Comparison of ENCODE assay signal across 8 cellular contexts in the genomic region with DNA sequence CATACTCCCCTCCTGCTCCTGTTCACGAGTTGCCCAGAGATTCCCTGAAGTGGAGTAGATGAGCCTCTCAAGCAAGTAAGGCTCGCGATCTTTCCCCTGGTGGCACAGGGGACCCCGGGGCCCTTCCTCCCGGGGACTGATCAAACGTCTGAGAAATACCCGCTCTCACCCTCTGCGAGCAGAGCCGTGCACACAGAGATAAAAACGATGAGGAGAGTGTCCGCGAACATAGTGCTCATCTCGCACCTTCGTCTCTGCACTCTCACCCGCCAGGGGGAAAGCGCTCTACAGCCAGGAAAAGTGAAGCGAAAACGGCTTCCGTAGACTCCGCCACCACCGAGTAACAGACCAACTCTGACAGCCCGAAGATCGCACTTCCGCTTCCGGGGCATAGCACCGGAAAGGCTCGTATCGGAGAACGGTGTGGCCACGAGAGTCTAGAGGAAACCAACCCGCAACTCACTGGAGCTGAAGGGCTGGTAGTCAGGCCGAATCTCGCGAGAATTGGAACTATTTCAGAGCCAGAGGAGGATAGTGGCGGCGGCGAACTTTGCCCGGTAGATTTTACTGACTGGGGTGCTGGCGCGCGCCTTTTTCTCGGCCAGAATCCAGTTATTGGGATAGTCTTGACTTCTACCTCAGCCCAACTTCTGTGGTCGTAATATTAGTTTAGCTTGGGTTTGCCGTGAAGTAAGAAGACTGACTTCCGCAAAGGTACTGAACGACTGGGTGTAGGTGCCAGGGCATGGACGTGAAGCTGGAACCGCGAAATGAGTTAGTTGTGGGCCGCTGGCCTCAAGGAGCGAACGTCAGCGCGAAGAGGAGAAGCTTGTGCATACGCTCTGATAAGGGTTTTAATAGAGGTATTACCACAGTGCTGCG. TPM values are rescaled to one million over a fixed set of nuclear protein-coding genes. Genes with fewer than 3 reads are reported as not detected.
DNase-seq lines count a peak whose midpoint lies in the region; ATAC-seq and TF ChIP-seq lines count a peak whose summit lies in the region.

A gene with protein sequence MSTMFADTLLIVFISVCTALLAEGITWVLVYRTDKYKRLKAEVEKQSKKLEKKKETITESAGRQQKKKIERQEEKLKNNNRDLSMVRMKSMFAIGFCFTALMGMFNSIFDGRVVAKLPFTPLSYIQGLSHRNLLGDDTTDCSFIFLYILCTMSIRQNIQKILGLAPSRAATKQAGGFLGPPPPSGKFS (minus strand): TSS at position 356 of the 882 bp plus-strand sequence. CDS start 117 bp downstream, at position 239.

- peaks cover 52% of the 10 kb centered on the region for H3K36me3 Mint-ChIP-seq in activated T-helper 2 cell treated with anti-CD3 and anti-CD28 coated beads, Interferon-gamma antibody, Interleukin-2, Interleukin-4, amounts not matched to agents 10 μg/mL and 5 μg/mL and 100 μg/mL, durations not matched to agents 14 hours and 24 hours and 36 hours (ENCODE audit: low read depth)
- peaks cover 19 to 45% (median 25%) of the 10 kb centered on the region in 3 donors for H3K36me3 Mint-ChIP-seq in naive thymus-derived CD8-positive, alpha-beta T cell

- peak; percentile 97 for ATAC-seq in RWPE2 (ENCODE audit: low read depth)
- peak; percentile 96 to 97 for ATAC-seq in naive thymus-derived CD8-positive, alpha-beta T cell

- POLR2A ChIA-PET in naive thymus-derived CD8-positive, alpha-beta T cell (lab: Charles Lee) = interaction anchor here (0.6 to 3.2 kb wide), 12 partner anchors 9 to 171 kb away, joined by 3 to 32 read pairs (median 7); a partner anchor contains a TSS

- intact Hi-C loops in activated T-helper 2 cell treated with anti-CD3 and anti-CD28 coated beads, Interferon-gamma antibody, Interleukin-2, Interleukin-4, amounts not matched to agents 10 μg/mL and 5 μg/mL and 100 μg/mL, durations not matched to agents 14 hours and 24 hours and 36 hours (cut with micrococcal nuclease) = loop anchor here (1.0 to 2.0 kb wide), 7 partner anchors 59 to 170 kb away; a partner anchor contains a TSS

- peaks cover 15% of the 10 kb centered on the region for H3K4me1 ChIP-seq in RWPE2 (ENCODE audit: insufficient read depth, poor library complexity, severe bottlenecking)

- TF ChIP-seq CTCF in LNCaP clone FGC (IDR thresholded peaks at IDR 0.05; ENCODE audit: control insufficient read depth, extremely low read depth, insufficient read depth) (0 out of 2 replicates have a peak, but pooled peaks have one; percentile 10), RWPE2 (IDR thresholded peaks at IDR 0.05; ENCODE audit: poor library complexity, severe bottlenecking) (no peak), fibroblast of mammary gland (conservative IDR thresholded peaks at IDR 0.05; ENCODE audit: control insufficient read depth, insufficient read depth, low read depth, low read length) (peak; percentile 33)

- no peaks in the 10 kb centered on the region for H3K9me3 Mint-ChIP-seq in activated T-helper 2 cell treated with anti-CD3 and anti-CD28 coated beads, Interferon-gamma antibody, Interleukin-2, Interleukin-4, amounts not matched to agents 10 μg/mL and 5 μg/mL and 100 μg/mL, durations not matched to agents 14 hours and 24 hours and 36 hours
- H3K9me3 Mint-ChIP-seq in naive thymus-derived CD8-positive, alpha-beta T cell = peaks cover 0 to 3% (median 0%) of the 10 kb centered on the region in 9 donors

- peak within 1 kb of the TSS; percentile 79 for H3K27ac ChIP-seq in RWPE2 (ENCODE audit: poor library complexity, severe bottlenecking)

- peaks cover 38% of the 10 kb centered on the region for H3K4me1 Mint-ChIP-seq in activated T-helper 2 cell treated with anti-CD3 and anti-CD28 coated beads, Interferon-gamma antibody, Interleukin-2, Interleukin-4, amounts not matched to agents 10 μg/mL and 5 μg/mL and 100 μg/mL, durations not matched to agents 14 hours and 24 hours and 36 hours (ENCODE audit: low read depth)
- H3K4me1 Mint-ChIP-seq in naive thymus-derived CD8-positive, alpha-beta T cell = peaks cover 37 to 73% (median 67%) of the 10 kb centered on the region in 4 donors

- DNase-seq in ELF-1 (ENCODE audit: low read depth, low spot score) (peak; percentile 98), GOT3 (lab: John Stamatoyannopoulos, UW) (peak; percentile 77), LNCaP clone FGC (ENCODE audit: low read depth) (peak; percentile 97), RWPE2 (ENCODE audit: low spot score) (peak; percentile 97), fibroblast of mammary gland (ENCODE audit: low read depth) (peak; percentile 98)
- DNase-seq in activated T-helper 2 cell treated with anti-CD3 and anti-CD28 coated beads, Interferon-gamma antibody, Interleukin-2, Interleukin-4, amounts not matched to agents 10 μg/mL and 5 μg/mL and 100 μg/mL, durations not matched to agents 14 hours and 24 hours and 36 hours (ENCODE audit: low spot score) = peak; percentile 95
- peak; percentile 80 to 98 (median 93) for DNase-seq in naive thymus-derived CD8-positive, alpha-beta T cell
- peak; percentile 82 to 94 (median 92) for DNase-seq in stimulated activated naive CD4-positive, alpha-beta T cell (lab: John Stamatoyannopoulos, UW)

- no peaks in the 10 kb centered on the region for H3K27me3 ChIP-seq in RWPE2 (ENCODE audit: insufficient read depth, poor library complexity, severe bottlenecking)

- H3K27ac Mint-ChIP-seq in activated T-helper 2 cell treated with anti-CD3 and anti-CD28 coated beads, Interferon-gamma antibody, Interleukin-2, Interleukin-4, amounts not matched to agents 10 μg/mL and 5 μg/mL and 100 μg/mL, durations not matched to agents 14 hours and 24 hours and 36 hours = peak within 1 kb of the TSS; percentile 96
- peak within 1 kb of the TSS; percentile 95 to 99 (median 98) for H3K27ac Mint-ChIP-seq in naive thymus-derived CD8-positive, alpha-beta T cell

- peaks cover 52% of the 10 kb centered on the region for H3K36me3 ChIP-seq in RWPE2 (ENCODE audit: low read depth)

- H3K27me3 Mint-ChIP-seq in activated T-helper 2 cell treated with anti-CD3 and anti-CD28 coated beads, Interferon-gamma antibody, Interleukin-2, Interleukin-4, amounts not matched to agents 10 μg/mL and 5 μg/mL and 100 μg/mL, durations not matched to agents 14 hours and 24 hours and 36 hours (ENCODE audit: low read depth) = no peaks in the 10 kb centered on the region
- no peaks in the 10 kb centered on the region for H3K27me3 Mint-ChIP-seq in naive thymus-derived CD8-positive, alpha-beta T cell

- no peaks in the 10 kb centered on the region for H3K9me3 ChIP-seq in RWPE2 (ENCODE audit: severe bottlenecking)

- H3K4me3 Mint-ChIP-seq in activated T-helper 2 cell treated with anti-CD3 and anti-CD28 coated beads, Interferon-gamma antibody, Interleukin-2, Interleukin-4, amounts not matched to agents 10 μg/mL and 5 μg/mL and 100 μg/mL, durations not matched to agents 14 hours and 24 hours and 36 hours (ENCODE audit: low read depth) = peak within 1 kb of the TSS; percentile 94
- peak within 1 kb of the TSS; percentile 91 to 99 (median 96) for H3K4me3 Mint-ChIP-seq in naive thymus-derived CD8-positive, alpha-beta T cell

- H3K4me3 ChIP-seq in LNCaP clone FGC (ENCODE audit: low read depth, low read length) (peak within 1 kb of the TSS; percentile 77), RWPE2 (ENCODE audit: severe bottlenecking) (peak within 1 kb of the TSS; percentile 66), fibroblast of mammary gland (ENCODE audit: control insufficient read depth, low read depth, low read length) (peak within 1 kb of the TSS; percentile 96)

RNA-seq across cellular contexts. Expression of the gene that starts here (rescaled TPM):
- 83.3 and 85.8 TPM in 2 replicates for total RNA-seq in activated T-helper 2 cell treated with anti-CD3 and anti-CD28 coated beads, Interferon-gamma antibody, Interleukin-2, Interleukin-4, amounts not matched to agents 10 μg/mL and 5 μg/mL and 100 μg/mL, durations not matched to agents 14 hours and 24 hours and 36 hours
- total RNA-seq in naive thymus-derived CD8-positive, alpha-beta T cell = 10 to 100 TPM; 54.4 to 54.7 TPM
- 100 to 1,000 TPM in 1 of 3 donors, 10 to 100 TPM in 2; 92.3 to 126 (median 97.3) TPM for polyA plus RNA-seq in naive thymus-derived CD8-positive, alpha-beta T cell

Comparison
In these comparisons a context has a peak if more than half of its experiments do, and no peak if none do; other contexts are left out.
1. Peak in every context shown above with its lines: DNase-seq, ATAC-seq, H3K4me3 ChIP-seq and H3K27ac ChIP-seq.